1 cellular context compared by ENCODE assay signal in genomic region chr4:17576932-17577659, GRCh38.
TF ChIP-seq lines count a peak whose summit lies in the region.

Gene LAP3, plus strand, starts transcription at chr4:17577198. Its CDS starts 268 bp downstream, at chr4:17577466.

TF ChIP-seq in SK-N-SH, 30 proteins besides CTCF, POLR2A, EP300 and RAD21 (continued from another document):
- TF ChIP-seq REST (IDR thresholded peaks at IDR 0.05; ENCODE audit: low read depth, low read length) = no peak
- TF ChIP-seq CHD2 (IDR thresholded peaks at IDR 0.05; ENCODE audit: low read length, partially characterized antibody) = no peak
